In genomic region chr19:3137139-3137538, GRCh38 we compare ENCODE assay signal across 12 cellular contexts. TPM values are rescaled to one million over a fixed set of nuclear protein-coding genes. Genes with fewer than 3 reads are reported as not detected.
DNase-seq lines count a peak whose midpoint lies in the region; ATAC-seq and TF ChIP-seq lines count a peak whose summit lies in the region.
"Had no signal": no experiment of that assay in that cellular context is flagged by ENCODE, and none has a peak within 500 bp of the region (broad histone marks: within the 10 kb centered on the region; RNA-seq: fewer than 3 reads in every experiment).

No MANE protein-coding gene starts in this region.

- H3K4me3 ChIP-seq in fibroblast of pulmonary artery (replicated peaks; ENCODE audit: low read depth, low read length) = no peak overlapping the region
- H3K4me3 ChIP-seq in suprapubic skin = peak overlapping the region; percentile 65

- intact Hi-C loops in activated naive CD4-positive, alpha-beta T cell treated with anti-CD3 and anti-CD28 coated beads for 36 hours (cut with micrococcal nuclease) = no loop called here

- POLR2A ChIA-PET in activated CD8-positive, alpha-beta T cell treated with anti-CD3 and anti-CD28 coated beads, Interleukin-2, amount 10 ng/mL, durations not matched to agents 7 days and 5 days (lab: Charles Lee) = interaction anchor here (1.9 kb wide), 1 partner anchor 43 kb away, joined by 5 read pairs; no protein-coding TSS in a partner anchor

- CTCF ChIA-PET in activated naive CD4-positive, alpha-beta T cell treated with anti-CD3 and anti-CD28 coated beads for 36 hours (lab: Charles Lee) = interaction anchor here (1.0 kb wide), 1 partner anchor 27 kb away, joined by 5 read pairs; no protein-coding TSS in a partner anchor
- CTCF ChIA-PET in activated CD8-positive, alpha-beta T cell treated with anti-CD3 and anti-CD28 coated beads, Interleukin-2, amount 10 ng/mL, durations not matched to agents 7 days and 5 days (lab: Charles Lee) = interaction anchor here (1.1 to 1.4 kb wide), 4 partner anchors 9 to 175 kb away, joined by 3 to 6 read pairs (median 6); no protein-coding TSS in a partner anchor

- TF ChIP-seq CTCF in fibroblast of pulmonary artery (IDR thresholded peaks at IDR 0.05; ENCODE audit: low read length, missing control alignments) = no peak
- TF ChIP-seq CTCF in suprapubic skin (IDR thresholded peaks at IDR 0.05) = no peak

- TF ChIP-seq POLR2A in suprapubic skin (IDR thresholded peaks at IDR 0.05) = no peak

- H3K36me3 ChIP-seq in suprapubic skin = no peaks in the 10 kb centered on the region

- DNase-seq in activated naive CD4-positive, alpha-beta T cell treated with anti-CD3 and anti-CD28 coated beads for 36 hours = no peak
- no peak for DNase-seq in activated naive CD4-positive, alpha-beta T cell treated with Interleukin-2 at 50 U/mL for 16 hours
- DNase-seq in activated CD8-positive, alpha-beta T cell treated with anti-CD3 and anti-CD28 coated beads, Interleukin-2, amount 10 ng/mL, durations not matched to agents 7 days and 5 days = no peak
- DNase-seq in fibroblast of pulmonary artery (ENCODE audit: low read depth) = peak; percentile 80
- no peak for DNase-seq in suprapubic skin (ENCODE audit: low spot score in 2 of 2)
- DNase-seq in stimulated activated CD4-positive, alpha-beta T cell treated with anti-CD3 and anti-CD28 coated beads, Interleukin-2, amount 100 ng/mL, for 24 hours = no peak
- DNase-seq in germinal center (ENCODE audit: low spot score) = no peak
- DNase-seq: NCI-H2029 had no signal

- H3K4me3 Mint-ChIP-seq in activated naive CD4-positive, alpha-beta T cell treated with anti-CD3 and anti-CD28 coated beads for 36 hours = peak overlapping the region; percentile 69
- peak overlapping the region; percentile 79 for H3K4me3 Mint-ChIP-seq in activated CD8-positive, alpha-beta T cell treated with anti-CD3 and anti-CD28 coated beads, Interleukin-2, amount 10 ng/mL, durations not matched to agents 7 days and 5 days
- H3K4me3 Mint-ChIP-seq: WTC11 had no signal

- no peak for ATAC-seq in activated CD8-positive, alpha-beta T cell treated with anti-CD3 and anti-CD28 coated beads, Interleukin-2, amount 10 ng/mL, durations not matched to agents 7 days and 5 days
- ATAC-seq in HG02973 (IDR thresholded peaks at IDR 0.05; ENCODE audit: unreplicated experiment) = no peak
- ATAC-seq: WTC11 had no signal

- peaks cover 43% of the 10 kb centered on the region for H3K4me1 Mint-ChIP-seq in activated naive CD4-positive, alpha-beta T cell treated with anti-CD3 and anti-CD28 coated beads for 36 hours (ENCODE audit: low read depth)
- H3K4me1 Mint-ChIP-seq in activated CD8-positive, alpha-beta T cell treated with anti-CD3 and anti-CD28 coated beads, Interleukin-2, amount 10 ng/mL, durations not matched to agents 7 days and 5 days (ENCODE audit: low read depth) = peaks cover 59% of the 10 kb centered on the region

- H3K4me1 ChIP-seq in suprapubic skin = peaks cover 41% of the 10 kb centered on the region

- 21% methylated on average over 6 of the region's 7 CpGs for WGBS in suprapubic skin

- peak overlapping the region; percentile 91 for H3K27ac ChIP-seq in suprapubic skin

- no peaks in the 10 kb centered on the region for H3K9me3 ChIP-seq in suprapubic skin

- H3K27me3 Mint-ChIP-seq in activated naive CD4-positive, alpha-beta T cell treated with anti-CD3 and anti-CD28 coated beads for 36 hours (ENCODE audit: low read depth) = peaks cover 7% of the 10 kb centered on the region
- H3K27me3 Mint-ChIP-seq in activated CD8-positive, alpha-beta T cell treated with anti-CD3 and anti-CD28 coated beads, Interleukin-2, amount 10 ng/mL, durations not matched to agents 7 days and 5 days (ENCODE audit: low read depth) = no peaks in the 10 kb centered on the region

- H3K36me3 Mint-ChIP-seq in activated naive CD4-positive, alpha-beta T cell treated with anti-CD3 and anti-CD28 coated beads for 36 hours (ENCODE audit: low read depth) = peaks cover 2% of the 10 kb centered on the region
- peaks cover 19% of the 10 kb centered on the region for H3K36me3 Mint-ChIP-seq in activated CD8-positive, alpha-beta T cell treated with anti-CD3 and anti-CD28 coated beads, Interleukin-2, amount 10 ng/mL, durations not matched to agents 7 days and 5 days (ENCODE audit: low read depth)
- H3K36me3 Mint-ChIP-seq: WTC11 had no signal

- no peaks in the 10 kb centered on the region for H3K27me3 ChIP-seq in suprapubic skin

- TF ChIP-seq EP300 in suprapubic skin (IDR thresholded peaks at IDR 0.05) = no peak

- no peaks in the 10 kb centered on the region for H3K9me3 Mint-ChIP-seq in activated naive CD4-positive, alpha-beta T cell treated with anti-CD3 and anti-CD28 coated beads for 36 hours
- no peaks in the 10 kb centered on the region for H3K9me3 Mint-ChIP-seq in activated CD8-positive, alpha-beta T cell treated with anti-CD3 and anti-CD28 coated beads, Interleukin-2, amount 10 ng/mL, durations not matched to agents 7 days and 5 days (ENCODE audit: insufficient read depth)
- H3K9me3 Mint-ChIP-seq: WTC11 had no signal

- peak overlapping the region; percentile 46 for H3K27ac Mint-ChIP-seq in activated naive CD4-positive, alpha-beta T cell treated with anti-CD3 and anti-CD28 coated beads for 36 hours
- peak overlapping the region; percentile 66 for H3K27ac Mint-ChIP-seq in activated CD8-positive, alpha-beta T cell treated with anti-CD3 and anti-CD28 coated beads, Interleukin-2, amount 10 ng/mL, durations not matched to agents 7 days and 5 days
- H3K27ac Mint-ChIP-seq: WTC11 had no signal

RNA-seq across cellular contexts. Expression of gene GNA15, which starts 1.3 kb away (rescaled TPM):
- 10 to 100 TPM; 26.6 to 28.4 TPM for total RNA-seq in activated naive CD4-positive, alpha-beta T cell treated with anti-CD3 and anti-CD28 coated beads for 36 hours
- total RNA-seq in activated CD8-positive, alpha-beta T cell treated with anti-CD3 and anti-CD28 coated beads, Interleukin-2, amount 10 ng/mL, durations not matched to agents 7 days and 5 days = 10 to 100 TPM; 23.8 to 24.5 TPM
- 100 to 1,000 TPM in 1 of 4 donors, 10 to 100 TPM in 3; 29.9 to 117 (median 85.0) TPM for total RNA-seq in suprapubic skin
- total RNA-seq: astrocyte had no signal

RNA-seq across cellular contexts. Expression of gene S1PR4, which starts 41.4 kb away (rescaled TPM):
- 10 to 100 TPM; 22.4 to 24.1 TPM for total RNA-seq in activated naive CD4-positive, alpha-beta T cell treated with anti-CD3 and anti-CD28 coated beads for 36 hours
- total RNA-seq in activated CD8-positive, alpha-beta T cell treated with anti-CD3 and anti-CD28 coated beads, Interleukin-2, amount 10 ng/mL, durations not matched to agents 7 days and 5 days = 100 to 1,000 TPM; 140 TPM
- 1 to 10 TPM in 3 of 4 donors, under 1 TPM in 1; 0.42 to 2.5 (median 1.9) TPM for total RNA-seq in suprapubic skin
- total RNA-seq: astrocyte, RPMI7951 had no signal

RNA-seq across cellular contexts. Expression of gene GNA11, which starts 43.0 kb away (rescaled TPM):
- 10 to 100 TPM; 10.9 to 11.2 TPM for total RNA-seq in activated naive CD4-positive, alpha-beta T cell treated with anti-CD3 and anti-CD28 coated beads for 36 hours
- under 1 TPM; 0.08 to 0.71 TPM for total RNA-seq in activated CD8-positive, alpha-beta T cell treated with anti-CD3 and anti-CD28 coated beads, Interleukin-2, amount 10 ng/mL, durations not matched to agents 7 days and 5 days
- total RNA-seq in suprapubic skin = 10 to 100 TPM; 49.9 to 76.2 (median 57.1) TPM

RNA-seq across cellular contexts. Expression of gene NCLN, which starts 48.6 kb away (rescaled TPM):
- 10 to 100 TPM; 38.4 to 42.9 TPM for total RNA-seq in activated naive CD4-positive, alpha-beta T cell treated with anti-CD3 and anti-CD28 coated beads for 36 hours
- total RNA-seq in activated CD8-positive, alpha-beta T cell treated with anti-CD3 and anti-CD28 coated beads, Interleukin-2, amount 10 ng/mL, durations not matched to agents 7 days and 5 days = 10 to 100 TPM; 66.3 to 67.3 TPM
- 10 to 100 TPM; 31.1 to 66.7 (median 35.0) TPM for total RNA-seq in suprapubic skin

Comparison
In these comparisons a context has a peak if more than half of its experiments do, and no peak if none do; other contexts are left out.
1. RNA of gene S1PR4, which starts 41.4 kb away (total RNA-seq): 140 TPM in activated CD8-positive, alpha-beta T cell treated with anti-CD3 and anti-CD28 coated beads, Interleukin-2, amount 10 ng/mL, durations not matched to agents 7 days and 5 days and 22.4 to 24.1 TPM in activated naive CD4-positive, alpha-beta T cell treated with anti-CD3 and anti-CD28 coated beads for 36 hours; 0.42 to 2.5 TPM in suprapubic skin; every median in the first group is over 4 times any median in the second.
2. RNA of gene GNA11, which starts 43.0 kb away (total RNA-seq): 49.9 to 76.2 TPM in suprapubic skin and 10.9 to 11.2 TPM in activated naive CD4-positive, alpha-beta T cell treated with anti-CD3 and anti-CD28 coated beads for 36 hours; 0.08 to 0.71 TPM in activated CD8-positive, alpha-beta T cell treated with anti-CD3 and anti-CD28 coated beads, Interleukin-2, amount 10 ng/mL, durations not matched to agents 7 days and 5 days; every median in the first group is over 4 times any median in the second.